In the genomic region with DNA sequence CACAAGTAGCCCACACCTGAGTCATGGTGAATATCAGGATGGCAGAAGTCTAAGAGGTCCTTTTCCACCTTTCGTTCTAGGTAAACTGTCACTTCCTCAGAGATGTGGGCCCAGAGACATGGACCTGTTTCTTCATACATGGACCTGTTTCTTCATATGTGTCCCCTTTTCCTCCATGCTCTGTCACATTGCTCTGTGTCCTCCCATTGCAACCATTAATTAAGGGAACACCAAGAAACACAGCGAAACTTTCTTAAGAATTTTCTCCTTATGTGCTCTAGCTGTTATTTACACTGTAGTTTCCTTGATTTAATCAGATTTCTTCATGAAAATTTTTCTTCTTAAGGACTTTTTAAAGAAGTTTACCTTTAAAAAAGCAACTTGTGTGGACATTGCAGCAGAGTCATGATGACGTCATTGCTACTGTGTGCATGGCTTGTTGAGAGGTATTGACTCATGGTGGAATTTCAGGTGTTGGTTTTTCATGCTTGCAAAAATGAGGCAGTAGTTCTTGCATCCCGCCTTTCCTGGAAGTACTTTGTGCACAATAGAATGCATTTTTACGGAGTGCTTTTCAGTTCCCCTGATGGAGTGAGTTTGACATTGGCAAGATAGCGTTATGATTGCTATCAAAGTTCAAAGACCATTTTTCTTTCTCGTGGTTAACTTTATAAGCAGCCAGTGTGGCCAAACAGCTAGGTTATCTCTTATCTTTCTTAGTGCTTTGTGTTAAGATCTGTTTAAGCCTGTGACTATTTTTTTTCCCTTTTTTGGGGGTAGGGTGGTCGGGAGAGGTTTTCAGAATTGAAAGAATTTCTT, we compare ENCODE assay signal across 1 cellular context.
TF ChIP-seq lines count a peak whose summit lies in the region.

No MANE protein-coding gene starts in this region.

TF ChIP-seq in HCT116, 20 proteins besides CTCF, POLR2A, EP300 and RAD21 (continued from another document):
- TF ChIP-seq, protein P1, sequence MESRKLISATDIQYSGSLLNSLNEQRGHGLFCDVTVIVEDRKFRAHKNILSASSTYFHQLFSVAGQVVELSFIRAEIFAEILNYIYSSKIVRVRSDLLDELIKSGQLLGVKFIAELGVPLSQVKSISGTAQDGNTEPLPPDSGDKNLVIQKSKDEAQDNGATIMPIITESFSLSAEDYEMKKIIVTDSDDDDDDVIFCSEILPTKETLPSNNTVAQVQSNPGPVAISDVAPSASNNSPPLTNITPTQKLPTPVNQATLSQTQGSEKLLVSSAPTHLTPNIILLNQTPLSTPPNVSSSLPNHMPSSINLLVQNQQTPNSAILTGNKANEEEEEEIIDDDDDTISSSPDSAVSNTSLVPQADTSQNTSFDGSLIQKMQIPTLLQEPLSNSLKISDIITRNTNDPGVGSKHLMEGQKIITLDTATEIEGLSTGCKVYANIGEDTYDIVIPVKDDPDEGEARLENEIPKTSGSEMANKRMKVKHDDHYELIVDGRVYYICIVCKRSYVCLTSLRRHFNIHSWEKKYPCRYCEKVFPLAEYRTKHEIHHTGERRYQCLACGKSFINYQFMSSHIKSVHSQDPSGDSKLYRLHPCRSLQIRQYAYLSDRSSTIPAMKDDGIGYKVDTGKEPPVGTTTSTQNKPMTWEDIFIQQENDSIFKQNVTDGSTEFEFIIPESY (IDR thresholded peaks at IDR 0.05; ENCODE audit: extremely low read depth, insufficient replicate concordance, low read length), result no peak
- TF ChIP-seq, protein P2, sequence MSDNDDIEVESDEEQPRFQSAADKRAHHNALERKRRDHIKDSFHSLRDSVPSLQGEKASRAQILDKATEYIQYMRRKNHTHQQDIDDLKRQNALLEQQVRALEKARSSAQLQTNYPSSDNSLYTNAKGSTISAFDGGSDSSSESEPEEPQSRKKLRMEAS (IDR thresholded peaks at IDR 0.05), result peak; percentile 54; the same call in 1 of the 2 replicates
